9 cellular contexts compared by ENCODE assay signal in the genomic region with DNA sequence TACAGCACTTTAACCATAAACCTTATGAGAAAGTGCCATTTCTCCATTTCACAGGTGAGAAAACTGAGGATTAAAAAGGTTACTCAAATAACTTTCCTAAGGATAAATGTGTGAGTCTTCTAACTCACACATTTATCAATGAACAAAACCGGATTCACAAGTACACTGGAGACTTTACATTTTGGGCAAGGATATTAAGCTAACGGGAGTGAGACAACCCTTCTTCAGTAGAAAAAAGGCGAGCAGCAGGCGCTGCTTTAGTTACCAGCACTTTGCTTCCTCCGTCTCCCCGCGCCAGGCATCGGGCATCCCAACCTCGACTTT. TPM values are rescaled to one million over a fixed set of nuclear protein-coding genes. Genes with fewer than 3 reads are reported as not detected.
DNase-seq lines count a peak whose midpoint lies in the region; ATAC-seq, FAIRE-seq and TF ChIP-seq lines count a peak whose summit lies in the region.
"Had no signal": no experiment of that assay in that cellular context is flagged by ENCODE, and none has a peak within 500 bp of the region (broad histone marks: within the 10 kb centered on the region; RNA-seq: fewer than 3 reads in every experiment).

No MANE protein-coding gene starts in this region.

- no peaks in the 10 kb centered on the region for H3K9me3 Mint-ChIP-seq in naive B cell

- H3K4me1 ChIP-seq in A549 (peaks cover 10% of the 10 kb centered on the region; the same call in 2 of the 3 replicates), HUES6 (ENCODE audit: control insufficient read depth, insufficient read depth, low read length) (no peaks in the 10 kb centered on the region), colonic mucosa (no peaks in the 10 kb centered on the region)

- DNase-seq in A549 (ENCODE audit: low read depth in 1 of 2, low spot score in 1 of 2) (no peak), colonic mucosa (no peak), naive B cell (no peak), NOMO-1 treated with DMSO at 0.1 percent for 48 hours (lab: John Stamatoyannopoulos, UW; ENCODE audit: unreplicated experiment) (no peak), NCI-H345 treated with DMSO at 0.1 percent for 48 hours (lab: John Stamatoyannopoulos, UW; ENCODE audit: unreplicated experiment) (no peak), HuH-7 (ENCODE audit: low spot score) (no peak)
- DNase-seq: GF-D8 had no signal

- TF ChIP-seq RAD21 in A549 (conservative IDR thresholded peaks at IDR 0.05 in 1 of 2, IDR thresholded peaks at IDR 0.05 in 1 of 2) = no peak

- H3K27me3 ChIP-seq in HUES6 (ENCODE audit: control insufficient read depth, insufficient read depth, low read length) (peaks cover 11% of the 10 kb centered on the region), colonic mucosa (no peaks in the 10 kb centered on the region)

- no peaks in the 10 kb centered on the region for H3K9me3 ChIP-seq in A549
- H3K9me3 ChIP-seq in HUES6 (ENCODE audit: control insufficient read depth, insufficient read depth, low read depth, low read length) = no peaks in the 10 kb centered on the region
- H3K9me3 ChIP-seq in colonic mucosa = no peaks in the 10 kb centered on the region

- H3K27ac ChIP-seq in A549 (peak overlapping the region in 1 of 2 experiments; percentile 56; a peak in 2 of 6 replicates), HUES6 (ENCODE audit: low read depth, low read length) (no peak overlapping the region), colonic mucosa (peak overlapping the region; percentile 83)

- H3K36me3 ChIP-seq in HUES6 (ENCODE audit: control insufficient read depth, insufficient read depth, low read length) (peaks cover 6% of the 10 kb centered on the region; the same call in 1 of the 2 replicates), colonic mucosa (no peaks in the 10 kb centered on the region)

- intact Hi-C loops in colonic mucosa (cut with DNase I) = no loop called here

- no peak for TF ChIP-seq EP300 in A549 (IDR thresholded peaks at IDR 0.05)

- H3K4me3 Mint-ChIP-seq in naive B cell = peak overlapping the region; percentile 76 to 94 (median 88)

- TF ChIP-seq CTCF in A549 (IDR thresholded peaks at IDR 0.05) = no peak
- no peak for TF ChIP-seq CTCF in colonic mucosa (IDR thresholded peaks at IDR 0.05)

- peaks cover 20 to 38% (median 27%) of the 10 kb centered on the region in 3 donors for H3K4me1 Mint-ChIP-seq in naive B cell

- H3K4me2 ChIP-seq in A549 = peak overlapping the region; percentile 71

- POLR2A ChIA-PET in A549 (lab: Yijun Ruan, JAX) = interaction anchor here (0.9 kb wide), 1 partner anchor 474 kb away, joined by 3 read pairs; no protein-coding TSS in a partner anchor

- H3K9ac ChIP-seq in HUES6 (ENCODE audit: low read length) (no peak overlapping the region), colonic mucosa (ENCODE audit: low read depth in 2 of 2, low read length in 2 of 2) (peak overlapping the region in 1 of 2 donors; percentile 2)

- H3K4me3 ChIP-seq in A549 = peak overlapping the region; percentile 68
- H3K4me3 ChIP-seq in HUES6 (ENCODE audit: low read depth, low read length) = peak overlapping the region; percentile 42
- H3K4me3 ChIP-seq in colonic mucosa = peak overlapping the region; percentile 75

- H3K36me3 Mint-ChIP-seq in naive B cell = peaks cover 20 to 21% of the 10 kb centered on the region in 2 donors

- WGBS in A549 (ENCODE audit: missing lambda C conversion rate) = 13% methylated on average over 9 of the region's 9 CpGs

- no peak for FAIRE-seq in A549 (lab: Jason Lieb, UNC)

- CTCF ChIA-PET in A549 (lab: Yijun Ruan, JAX) = interaction anchor here (1.1 to 1.7 kb wide), 5 partner anchors 9 to 946 kb away, joined by 3 to 10 read pairs (median 4); no protein-coding TSS in a partner anchor

- no peak for ATAC-seq in A549
- ATAC-seq in naive B cell (ENCODE audit: low read depth in 2 of 2) = no peak
- ATAC-seq in GM21576 (IDR thresholded peaks at IDR 0.05; ENCODE audit: unreplicated experiment) = no peak

- H3K27me3 Mint-ChIP-seq in naive B cell = peaks cover 0 to 2% (median 0%) of the 10 kb centered on the region in 3 donors

- TF ChIP-seq POLR2A in A549 (IDR thresholded peaks at IDR 0.05; ENCODE audit: low read length) = no peak

- H3K27ac Mint-ChIP-seq in naive B cell = peak overlapping the region in 5 of 6 donors; percentile 40 to 89 (median 87)

TF ChIP-seq in A549, 52 proteins besides CTCF, POLR2A, EP300 and RAD21:
- TF ChIP-seq MYC (IDR thresholded peaks at IDR 0.05; ENCODE audit: borderline replicate concordance, low read length) = no peak
- TF ChIP-seq ZC3H11A (IDR thresholded peaks at IDR 0.05) = no peak
TF ChIP-seq in A549: peak in this region for 0.

RNA-seq across cellular contexts. Expression of a gene that starts 0.4 kb away (rescaled TPM):
- polyA plus RNA-seq in A549 (2011; rRNA removed) (11.3 and 13.5 TPM in 2 replicates), A549 (2017; fragmentation: RNase III; extraction: RNeasy Plus Mini Kit Qiagen cat#74134 plus additional on column Dnase treatment) (5.9 to 7.2 TPM (median 6.5 TPM) in 3 replicates), naive B cell (ENCODE audit: low read depth in 6 of 6) (10 to 100 TPM in 3 of 6 donors, 1 to 10 TPM in 3; 7.4 to 13.3 (median 10.5) TPM)
- 4.6 and 4.7 TPM in 2 replicates for polyA plus RNA-seq in A549 (2012; cell fraction: cytosol; rRNA removed)
- 13.9 and 14.6 TPM in 2 replicates for polyA plus RNA-seq in A549 (2012; cell fraction: nucleus; rRNA removed)
- polyA minus RNA-seq in A549 (2011; rRNA and poly(A)+ RNA removed) = 18.6 and 19.1 TPM in 2 replicates
- 10 to 100 TPM; 11.1 to 21.3 TPM for total RNA-seq in colonic mucosa
